8 cellular contexts compared by ENCODE assay signal in the genomic region with DNA sequence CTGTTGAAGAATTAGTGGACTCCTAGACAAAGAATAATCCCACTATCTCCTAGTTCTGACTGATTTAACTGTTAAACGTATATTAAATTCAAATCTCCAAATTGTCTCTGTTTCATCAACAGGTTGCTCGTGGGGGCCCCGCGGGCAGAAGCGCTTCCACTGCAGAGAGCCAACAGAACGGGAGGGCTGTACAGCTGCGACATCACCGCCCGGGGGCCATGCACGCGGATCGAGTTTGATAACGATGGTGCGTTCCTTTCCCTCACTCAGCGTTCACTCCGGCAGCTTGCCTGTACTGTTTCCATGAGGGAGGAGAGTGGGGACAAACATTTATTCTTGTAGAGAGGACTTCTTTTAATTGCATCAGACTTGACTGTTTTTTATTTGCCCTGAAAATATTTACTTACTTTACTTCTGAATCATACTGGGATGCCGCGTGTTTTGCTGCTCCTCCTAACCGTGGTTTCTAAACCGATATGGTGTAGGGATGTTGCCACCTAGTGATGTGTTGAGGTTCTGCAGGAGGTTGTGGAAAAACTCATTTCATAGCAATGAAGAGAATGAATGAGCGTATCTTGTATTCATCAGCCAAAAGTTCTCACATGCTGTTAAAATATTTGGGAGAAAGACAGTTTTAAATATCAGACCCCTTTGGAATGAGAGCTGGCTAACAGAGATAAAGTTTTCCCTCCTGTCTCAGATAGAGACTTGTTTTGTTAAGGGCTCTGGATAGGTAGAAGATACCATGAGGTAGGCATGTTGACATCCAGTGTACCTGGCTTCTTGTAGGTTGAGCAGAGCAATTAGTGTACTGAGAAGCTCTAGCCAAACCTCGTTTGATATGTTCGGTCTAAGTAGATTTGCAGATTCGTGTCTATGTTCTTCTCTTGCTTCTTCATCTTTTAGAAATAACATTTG. TPM values are rescaled to one million over a fixed set of nuclear protein-coding genes. Genes with fewer than 3 reads are reported as not detected.
A peak's percentile ranks its signal among the peaks of the same experiment; 100 is the strongest.
DNase-seq lines count a peak whose midpoint lies in the region; ATAC-seq lines count a peak whose summit lies in the region.

No MANE protein-coding gene starts in this region.

- ATAC-seq in left colon = peak; percentile 51
- no peak for ATAC-seq in HG02571 (IDR thresholded peaks at IDR 0.05; ENCODE audit: unreplicated experiment)

- intact Hi-C loops in left colon (cut with DNase I, micrococcal nuclease) = loop anchor here (5.0 to 10.0 kb wide), 2 partner anchors 288 to 291 kb away; no protein-coding TSS in a partner anchor

- DNase-seq in CD1c-positive myeloid dendritic cell (ENCODE audit: extremely low spot score) (peak; percentile 78), HCEC 1CT (peak; percentile 82), NCI-H446 (lab: John Stamatoyannopoulos, UW) (peak; percentile 27 to 71), left colon (peak; percentile 78)
- peak; percentile 35 to 50 (median 46) for DNase-seq in activated CD4-positive, CD25-positive, alpha-beta regulatory T cell (lab: John Stamatoyannopoulos, UW)
- peak; percentile 72 for DNase-seq in central memory CD4-positive, alpha-beta T cell
- DNase-seq in stimulated activated CD4-positive, alpha-beta T cell treated with anti-CD3 and anti-CD28 coated beads, Interleukin-2, amount 100 ng/mL, for 4 hours (ENCODE audit: low read depth) = peak; percentile 70

RNA-seq across cellular contexts. Expression of a gene that starts 38.3 kb away (rescaled TPM):
- total RNA-seq in left colon = 100 to 1,000 TPM; 159 to 218 TPM
